In the genomic region with DNA sequence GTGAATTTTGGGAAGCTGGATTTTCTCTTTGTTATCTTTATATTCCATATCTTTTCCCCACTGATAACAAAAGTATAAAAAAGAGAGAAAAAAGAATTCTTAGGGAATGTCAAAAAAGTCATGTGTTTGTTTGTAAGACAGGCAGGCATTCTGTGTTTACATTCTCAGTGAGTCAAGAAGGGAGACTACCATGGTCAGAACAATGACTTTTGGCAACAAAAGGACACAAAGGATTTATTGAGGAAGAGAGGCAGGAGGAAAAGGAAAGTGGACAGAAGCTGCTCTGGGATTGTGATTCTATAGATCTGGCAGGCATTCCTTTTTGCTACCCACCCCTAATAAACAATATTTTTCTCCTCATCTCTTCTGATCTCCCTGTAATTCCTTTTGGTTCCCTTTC, we compare ENCODE assay signal across 1 cellular context.
TF ChIP-seq lines count a peak whose summit lies in the region.

No MANE protein-coding gene starts in this region.

TF ChIP-seq in WTC11, 78 proteins besides CTCF, POLR2A, EP300 and RAD21 (continued from another document):
- TF ChIP-seq, protein P1, sequence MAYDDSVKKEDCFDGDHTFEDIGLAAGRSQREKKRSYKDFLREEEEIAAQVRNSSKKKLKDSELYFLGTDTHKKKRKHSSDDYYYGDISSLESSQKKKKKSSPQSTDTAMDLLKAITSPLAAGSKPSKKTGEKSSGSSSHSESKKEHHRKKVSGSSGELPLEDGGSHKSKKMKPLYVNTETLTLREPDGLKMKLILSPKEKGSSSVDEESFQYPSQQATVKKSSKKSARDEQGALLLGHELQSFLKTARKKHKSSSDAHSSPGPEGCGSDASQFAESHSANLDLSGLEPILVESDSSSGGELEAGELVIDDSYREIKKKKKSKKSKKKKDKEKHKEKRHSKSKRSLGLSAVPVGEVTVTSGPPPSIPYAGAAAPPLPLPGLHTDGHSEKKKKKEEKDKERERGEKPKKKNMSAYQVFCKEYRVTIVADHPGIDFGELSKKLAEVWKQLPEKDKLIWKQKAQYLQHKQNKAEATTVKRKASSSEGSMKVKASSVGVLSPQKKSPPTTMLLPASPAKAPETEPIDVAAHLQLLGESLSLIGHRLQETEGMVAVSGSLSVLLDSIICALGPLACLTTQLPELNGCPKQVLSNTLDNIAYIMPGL (CRISPR knock-in tag; IDR thresholded peaks at IDR 0.05): no peak
- TF ChIP-seq TCF7 (CRISPR knock-in tag; IDR thresholded peaks at IDR 0.05; ENCODE audit: low read depth) (no peak), SMAD4 (CRISPR knock-in tag; IDR thresholded peaks at IDR 0.05) (no peak)
